10 cellular contexts compared by ENCODE assay signal in genomic region chr2:197210450-197210849, GRCh38.
A peak's percentile ranks its signal among the peaks of the same experiment; 100 is the strongest.
DNase-seq lines count a peak whose midpoint lies in the region; ATAC-seq, FAIRE-seq and TF ChIP-seq lines count a peak whose summit lies in the region.
"Had no signal": no experiment of that assay in that cellular context is flagged by ENCODE, and none has a peak within 500 bp of the region (broad histone marks: within the 10 kb centered on the region; RNA-seq: fewer than 3 reads in every experiment).

No MANE protein-coding gene starts in this region.

- H3K4me1 ChIP-seq in OCI-LY7 (ENCODE audit: insufficient read depth, low read length, poor library complexity, severe bottlenecking) (peaks cover 100% of the 10 kb centered on the region), small intestine (ENCODE audit: control insufficient read depth in 2 of 2, insufficient read depth in 1 of 2, low read depth in 1 of 2, low read length in 1 of 2) (no peaks in the 10 kb centered on the region)

- H3K4me3 ChIP-seq in GM12865 (ENCODE audit: low read depth, low read length), result peak overlapping the region; percentile 29
- peak overlapping the region; percentile 45 for H3K4me3 ChIP-seq in OCI-LY7 (ENCODE audit: low read depth, low read length, poor library complexity, severe bottlenecking)
- no peak overlapping the region for H3K4me3 ChIP-seq in small intestine (ENCODE audit: low read depth in 1 of 2, low read length in 2 of 2)

- H3K9me3 ChIP-seq in OCI-LY7 (ENCODE audit: low read length) (no peaks in the 10 kb centered on the region), small intestine (ENCODE audit: control insufficient read depth, low read depth) (no peaks in the 10 kb centered on the region)

- H3K27me3 Mint-ChIP-seq in endothelial cell (ENCODE audit: unreplicated experiment), result peaks cover 5% of the 10 kb centered on the region

- 57 to 76% (median 68%) methylated on average over 3 of the region's 3 CpGs for WGBS in small intestine, 3 donors

- no peaks in the 10 kb centered on the region for H3K36me3 Mint-ChIP-seq in endothelial cell (ENCODE audit: low read depth, unreplicated experiment)

- intact Hi-C loops in OCI-LY7 (cut with micrococcal nuclease; ENCODE audit: unreplicated experiment) (loop anchor here (1.0 to 10.0 kb wide), 2 partner anchors 98 to 1036 kb away; partner anchors contain the start of gene STK17B), left ventricle myocardium superior (cut with micrococcal nuclease) (no loop called here)

- peaks cover 33% of the 10 kb centered on the region for H3K4me1 Mint-ChIP-seq in endothelial cell (ENCODE audit: unreplicated experiment)

- no peaks in the 10 kb centered on the region for H4K20me1 ChIP-seq in OCI-LY7 (ENCODE audit: insufficient read depth, low read length)

- H3K27me3 ChIP-seq in small intestine (ENCODE audit: control insufficient read depth in 2 of 2, insufficient read depth in 2 of 2, low read length in 2 of 2), result no peaks in the 10 kb centered on the region

- H3K9me2 ChIP-seq in OCI-LY7 (ENCODE audit: insufficient read depth, low read length), result no peaks in the 10 kb centered on the region

- FAIRE-seq in small intestine (lab: Jason Lieb, UNC), result no peak

- H3K79me2 ChIP-seq in OCI-LY7 (ENCODE audit: insufficient read depth, low read depth, low read length), result peaks cover 88% of the 10 kb centered on the region

- BruUV-seq in OCI-LY7 (replicated peaks; lab: Mats Ljungman, UMichigan), result TSS peak; percentile 60

- no peaks in the 10 kb centered on the region for H3K9me3 Mint-ChIP-seq in endothelial cell (ENCODE audit: unreplicated experiment)

- no peak for DNase-seq in GM12865 (ENCODE audit: low read depth)
- no peak for DNase-seq in OCI-LY7 (ENCODE audit: low spot score)
- DNase-seq in endothelial cell (ENCODE audit: low spot score), result no peak
- no peak for DNase-seq in small intestine
- no peak for DNase-seq in T-helper 9 cell
- DNase-seq in left ventricle myocardium superior, result no peak
- DNase-seq: DMS79, KG1, SHP77 had no signal

- ATAC-seq in left ventricle myocardium superior (no peak), GM21515 (IDR thresholded peaks at IDR 0.05; ENCODE audit: unreplicated experiment) (no peak)

- CTCF ChIA-PET in OCI-LY7 (lab: Charles Lee; ENCODE audit: unreplicated experiment), result interaction anchor here (0.7 to 1.5 kb wide), 4 partner anchors 13 to 95 kb away, joined by 3 to 4 read pairs (median 3); no protein-coding TSS in a partner anchor

- no peak overlapping the region for H3K4me3 Mint-ChIP-seq in endothelial cell (ENCODE audit: unreplicated experiment)

- H3K4me2 ChIP-seq in OCI-LY7 (ENCODE audit: low read length), result peak overlapping the region; percentile 68

- peak overlapping the region; percentile 96 for H3K27ac ChIP-seq in OCI-LY7 (ENCODE audit: low read depth, low read length, poor library complexity, severe bottlenecking)
- H3K27ac ChIP-seq in small intestine (ENCODE audit: low read depth in 1 of 2, low read length in 1 of 2), result peak overlapping the region; percentile 27 to 88

- H3K27ac Mint-ChIP-seq in endothelial cell (ENCODE audit: unreplicated experiment), result peak overlapping the region; percentile 20

- TF ChIP-seq CTCF in GM12865 (IDR thresholded peaks at IDR 0.05; ENCODE audit: insufficient read depth, low read depth, low read length, missing control alignments), result no peak
- TF ChIP-seq CTCF in OCI-LY7 (conservative IDR thresholded peaks at IDR 0.05; ENCODE audit: low read length), result no peak
- TF ChIP-seq CTCF in endothelial cell (IDR thresholded peaks at IDR 0.05; ENCODE audit: unreplicated experiment), result no peak

- POLR2A ChIA-PET in OCI-LY7 (lab: Charles Lee), result interaction anchor here (0.6 to 4.9 kb wide), 23 partner anchors 8 to 1063 kb away, joined by 3 to 79 read pairs (median 5); partner anchors contain the start of genes ANKRD44 and SF3B1

- H3K36me3 ChIP-seq in OCI-LY7 (ENCODE audit: insufficient read depth, low read length) (no peaks in the 10 kb centered on the region), small intestine (ENCODE audit: control insufficient read depth in 2 of 2, insufficient read depth in 2 of 2, low read length in 2 of 2) (no peaks in the 10 kb centered on the region)

- peak overlapping the region; percentile 27; the same call in 1 of the 2 replicates for H2AFZ ChIP-seq in OCI-LY7 (ENCODE audit: low read length)

Comparison
In these comparisons a context has a peak if more than half of its experiments do, and no peak if none do; other contexts are left out.
1. H3K4me3 ChIP-seq: peak in GM12865 (single experiment) and OCI-LY7 (single experiment); none in small intestine (0 of 2).